In genomic region chr5:93582677-93583524, GRCh38 we compare ENCODE assay signal across 8 cellular contexts. TPM values are rescaled to one million over a fixed set of nuclear protein-coding genes. Genes with fewer than 3 reads are reported as not detected.
A peak's percentile ranks its signal among the peaks of the same experiment; 100 is the strongest.
DNase-seq lines count a peak whose midpoint lies in the region; ATAC-seq and TF ChIP-seq lines count a peak whose summit lies in the region.

NR2F1 (plus strand) TSS chr5:93583222; CDS start chr5:93585024, 1,802 bp downstream.

- intact Hi-C loops in breast epithelium (cut with DNase I; ENCODE audit: low total_unique reads): no loop called here

- H3K9me3 ChIP-seq in breast epithelium (no peaks in the 10 kb centered on the region), stomach smooth muscle (ENCODE audit: control insufficient read depth in 2 of 2, low read length in 2 of 2) (no peaks in the 10 kb centered on the region)

- H3K4me1 ChIP-seq in breast epithelium (peaks cover 0 to 7% of the 10 kb centered on the region in 2 donors), stomach smooth muscle (ENCODE audit: control insufficient read depth, insufficient read depth, low read length) (peaks cover 26% of the 10 kb centered on the region)

- TF ChIP-seq POLR2A in breast epithelium (IDR thresholded peaks at IDR 0.05): peak; percentile 87

- peak within 1 kb of the TSS; percentile 64 to 70 for H3K9ac ChIP-seq in stomach smooth muscle (ENCODE audit: low read length in 2 of 2)

- peak; percentile 95 to 100 (median 99) for TF ChIP-seq CTCF in breast epithelium (IDR thresholded peaks at IDR 0.05)

- H3K27me3 ChIP-seq in breast epithelium (peaks cover 8 to 71% of the 10 kb centered on the region in 2 donors), stomach smooth muscle (ENCODE audit: control insufficient read depth in 1 of 2, insufficient read depth in 2 of 2, low read length in 2 of 2) (peaks cover 0 to 6% of the 10 kb centered on the region in 2 donors)

- H3K4me3 ChIP-seq in breast epithelium (peak within 1 kb of the TSS; percentile 57 to 75 (median 63)), stomach smooth muscle (ENCODE audit: low read length in 2 of 2) (peak within 1 kb of the TSS; percentile 94 to 99)

- DNase-seq in DMS153 treated with DMSO at 0.1 percent for 48 hours (lab: John Stamatoyannopoulos, UW; ENCODE audit: unreplicated experiment): peak; percentile 32
- DNase-seq in HT-29 (ENCODE audit: low spot score): peak; percentile 94
- peak; percentile 33 for DNase-seq in NCI-H82 treated with DMSO at 0.1 percent for 48 hours (lab: John Stamatoyannopoulos, UW; ENCODE audit: unreplicated experiment)
- peak in 1 of 2 donors; percentile 64 for DNase-seq in breast epithelium (ENCODE audit: low spot score in 2 of 2)
- peak; percentile 87 for DNase-seq in kidney glomerular epithelial cell (lab: John Stamatoyannopoulos, UW)
- DNase-seq in GDM1 (lab: John Stamatoyannopoulos, UW): no peak

- ATAC-seq in HG03378 (IDR thresholded peaks at IDR 0.05; ENCODE audit: unreplicated experiment): no peak

- no peaks in the 10 kb centered on the region for H3K36me3 ChIP-seq in breast epithelium
- H3K36me3 ChIP-seq in stomach smooth muscle (ENCODE audit: control insufficient read depth in 2 of 2, insufficient read depth in 2 of 2, low read length in 2 of 2): no peaks in the 10 kb centered on the region

- peak within 1 kb of the TSS; percentile 68 to 90 for H3K27ac ChIP-seq in breast epithelium
- peak within 1 kb of the TSS; percentile 94 for H3K27ac ChIP-seq in stomach smooth muscle (ENCODE audit: low read length)

RNA-seq across cellular contexts. Expression of gene NR2F1, which starts in this region (rescaled TPM):
- total RNA-seq in HT-29 (2014; rRNA removed; shearing (Covaris generic)): 19.7 and 24.5 TPM in 2 replicates
- 10 to 100 TPM in 2 of 3 donors, 1 to 10 TPM in 1; 4.6 to 63.6 (median 59.1) TPM for total RNA-seq in breast epithelium
